Comparison of ENCODE assay signal across 7 cellular contexts in genomic region chr18:24059385-24059784, GRCh38. TPM values are rescaled to one million over a fixed set of nuclear protein-coding genes. Genes with fewer than 3 reads are reported as not detected.
A peak's percentile ranks its signal among the peaks of the same experiment; 100 is the strongest.
DNase-seq lines count a peak whose midpoint lies in the region; ATAC-seq and TF ChIP-seq lines count a peak whose summit lies in the region.
"Not testable (repeated sequence)": the region's sequence is repeated elsewhere in the genome, so short reads cannot be mapped to it uniquely, and the experiment has no call there.

No MANE protein-coding gene starts in this region.

- not testable (repeated sequence) for H3K79me1 ChIP-seq in H9 (ENCODE audit: insufficient read depth, low read depth, low read length, poor library complexity, severe bottlenecking)

- H2BK20ac ChIP-seq in H9 (ENCODE audit: low read depth, low read length, poor library complexity, severe bottlenecking): not testable (repeated sequence)

- not testable (repeated sequence) for H3K4me2 ChIP-seq in H9 (ENCODE audit: insufficient read depth, insufficient read length, low read length)

- TF ChIP-seq CTCF in H9 (conservative IDR thresholded peaks at IDR 0.05); glutamatergic neuron (IDR thresholded peaks at IDR 0.05; ENCODE audit: partially characterized antibody, unreplicated experiment): not testable (repeated sequence)

- not testable (repeated sequence) for H3K14ac ChIP-seq in H9 (ENCODE audit: insufficient read depth, low read length)

- H3K27me3 Mint-ChIP-seq in CD4-positive, alpha-beta memory T cell; H9 (ENCODE audit: low read depth); T-helper 17 cell; activated T-helper 17 cell treated with anti-CD3 and anti-CD28 coated beads, Interleukin-2, amount 50 U/mL, for 72 hours; activated naive CD8-positive, alpha-beta T cell treated with anti-CD3 and anti-CD28 coated beads, Interleukin-2, amount 50 U/mL, for 24 hours; glutamatergic neuron (ENCODE audit: unreplicated experiment): not testable (repeated sequence)

- H3K9ac ChIP-seq in H9 (ENCODE audit: extremely low read depth, insufficient read length, low read length): not testable (repeated sequence)

- not testable (repeated sequence) for H2BK5ac ChIP-seq in H9 (ENCODE audit: insufficient read length, low read length)

- peak overlapping the region; percentile 36 for H3T11ph ChIP-seq in H9 (ENCODE audit: low read length)

- H3K56ac ChIP-seq in H9 (ENCODE audit: insufficient read length, low read depth, low read length): not testable (repeated sequence)

- CTCF ChIA-PET in CD4-positive, alpha-beta memory T cell (lab: Charles Lee; ENCODE audit: partially characterized antibody): interaction anchor here (0.8 kb wide), 1 partner anchor 12 kb away, joined by 3 read pairs; no protein-coding TSS in a partner anchor

- H3K27ac Mint-ChIP-seq in CD4-positive, alpha-beta memory T cell: peak overlapping the region; percentile 28 to 86 (median 65)
- H3K27ac Mint-ChIP-seq in H9: not testable (repeated sequence)
- peak overlapping the region; percentile 49 for H3K27ac Mint-ChIP-seq in T-helper 17 cell
- H3K27ac Mint-ChIP-seq in activated T-helper 17 cell treated with anti-CD3 and anti-CD28 coated beads, Interleukin-2, amount 50 U/mL, for 72 hours: peak overlapping the region; percentile 31
- H3K27ac Mint-ChIP-seq in activated naive CD8-positive, alpha-beta T cell treated with anti-CD3 and anti-CD28 coated beads, Interleukin-2, amount 50 U/mL, for 24 hours: peak overlapping the region; percentile 40
- peak overlapping the region; percentile 67 for H3K27ac Mint-ChIP-seq in glutamatergic neuron (ENCODE audit: unreplicated experiment)

- not testable (repeated sequence) for H4K91ac ChIP-seq in H9 (ENCODE audit: insufficient read length, low read depth, low read length)

- not testable (repeated sequence) for H3K27me3 ChIP-seq in CD4-positive, alpha-beta memory T cell (ENCODE audit: insufficient read depth, low read length); H9 (ENCODE audit: insufficient read depth, low read length)

- peaks cover 22 to 35% of the 10 kb centered on the region in 2 donors for H3K36me3 Mint-ChIP-seq in CD4-positive, alpha-beta memory T cell
- not testable (repeated sequence) for H3K36me3 Mint-ChIP-seq in H9 (ENCODE audit: insufficient read depth in 1 of 3, low read depth in 3 of 3); T-helper 17 cell (ENCODE audit: low read depth); glutamatergic neuron (ENCODE audit: unreplicated experiment)
- H3K36me3 Mint-ChIP-seq in activated T-helper 17 cell treated with anti-CD3 and anti-CD28 coated beads, Interleukin-2, amount 50 U/mL, for 72 hours (ENCODE audit: low read depth): peaks cover 33% of the 10 kb centered on the region
- H3K36me3 Mint-ChIP-seq in activated naive CD8-positive, alpha-beta T cell treated with anti-CD3 and anti-CD28 coated beads, Interleukin-2, amount 50 U/mL, for 24 hours (ENCODE audit: low read depth): peaks cover 16% of the 10 kb centered on the region

- not testable (repeated sequence) for H2BK15ac ChIP-seq in H9 (ENCODE audit: low read depth, low read length)

- not testable (repeated sequence) for H3K79me2 ChIP-seq in H9 (ENCODE audit: insufficient read depth, low read length)

- intact Hi-C loops in CD4-positive, alpha-beta memory T cell (cut with micrococcal nuclease): not testable (repeated sequence)

- not testable (repeated sequence) for H3K9me3 Mint-ChIP-seq in CD4-positive, alpha-beta memory T cell; H9; activated T-helper 17 cell treated with anti-CD3 and anti-CD28 coated beads, Interleukin-2, amount 50 U/mL, for 72 hours; activated naive CD8-positive, alpha-beta T cell treated with anti-CD3 and anti-CD28 coated beads, Interleukin-2, amount 50 U/mL, for 24 hours; glutamatergic neuron (ENCODE audit: unreplicated experiment)

- peaks cover 62 to 95% (median 76%) of the 10 kb centered on the region in 4 donors for H3K4me1 Mint-ChIP-seq in CD4-positive, alpha-beta memory T cell
- H3K4me1 Mint-ChIP-seq in H9 (peaks cover 13 to 17% of the 10 kb centered on the region in 2 experiments), T-helper 17 cell (peaks cover 48% of the 10 kb centered on the region), glutamatergic neuron (ENCODE audit: low read depth, unreplicated experiment) (peaks cover 37% of the 10 kb centered on the region)
- H3K4me1 Mint-ChIP-seq in activated T-helper 17 cell treated with anti-CD3 and anti-CD28 coated beads, Interleukin-2, amount 50 U/mL, for 72 hours: peaks cover 65% of the 10 kb centered on the region
- peaks cover 76% of the 10 kb centered on the region for H3K4me1 Mint-ChIP-seq in activated naive CD8-positive, alpha-beta T cell treated with anti-CD3 and anti-CD28 coated beads, Interleukin-2, amount 50 U/mL, for 24 hours

- not testable (repeated sequence) for H3K4me3 ChIP-seq in CD4-positive, alpha-beta memory T cell (ENCODE audit: low read length in 2 of 2)

- H3K23me2 ChIP-seq in H9 (ENCODE audit: insufficient read length, low read depth, low read length, poor library complexity, severe bottlenecking): not testable (repeated sequence)

- not testable (repeated sequence) for H2AK5ac ChIP-seq in H9 (ENCODE audit: insufficient read length, low read length)

- H3K23ac ChIP-seq in H9 (ENCODE audit: insufficient read length, low read depth, low read length): not testable (repeated sequence)

- H3K4ac ChIP-seq in H9 (ENCODE audit: low read depth, low read length): not testable (repeated sequence)

- not testable (repeated sequence) for DNase-seq in CD4-positive, alpha-beta memory T cell; H9; T-helper 17 cell; activated naive CD8-positive, alpha-beta T cell treated with anti-CD3 and anti-CD28 coated beads, Interleukin-2, amount 50 U/mL, for 24 hours; glutamatergic neuron
- peak; percentile 83 to 91 for DNase-seq in NCI-H524 (lab: John Stamatoyannopoulos, UW)

- H3K4me1 ChIP-seq in CD4-positive, alpha-beta memory T cell (ENCODE audit: insufficient read depth, low read length): peaks cover 78% of the 10 kb centered on the region
- H3K4me1 ChIP-seq in H9 (ENCODE audit: insufficient read depth, low read length): not testable (repeated sequence)

- H2AFZ ChIP-seq in H9 (ENCODE audit: low read length): not testable (repeated sequence)

- not testable (repeated sequence) for H4K8ac ChIP-seq in H9 (replicated peaks; ENCODE audit: insufficient read length, low read depth, low read length)

- ATAC-seq in T-helper 17 cell; activated T-helper 17 cell treated with anti-CD3 and anti-CD28 coated beads, Interleukin-2, amount 50 U/mL, for 72 hours (replicated peaks); activated naive CD8-positive, alpha-beta T cell treated with anti-CD3 and anti-CD28 coated beads, Interleukin-2, amount 50 U/mL, for 24 hours: not testable (repeated sequence)

- peak overlapping the region in 5 of 8 donors; percentile 22 to 49 (median 46) for H3K4me3 Mint-ChIP-seq in CD4-positive, alpha-beta memory T cell
- H3K4me3 Mint-ChIP-seq in H9; activated naive CD8-positive, alpha-beta T cell treated with anti-CD3 and anti-CD28 coated beads, Interleukin-2, amount 50 U/mL, for 24 hours; glutamatergic neuron (ENCODE audit: unreplicated experiment): not testable (repeated sequence)
- H3K4me3 Mint-ChIP-seq in T-helper 17 cell: peak overlapping the region; percentile 13
- peak overlapping the region; percentile 32 for H3K4me3 Mint-ChIP-seq in activated T-helper 17 cell treated with anti-CD3 and anti-CD28 coated beads, Interleukin-2, amount 50 U/mL, for 72 hours

- H3K18ac ChIP-seq in H9 (ENCODE audit: insufficient read length, low read depth, low read length): not testable (repeated sequence)

- no CpG with 5 or more reads among the region's 4 CpGs for WGBS in H9 (ENCODE audit: extremely low coverage, insufficient read length, low lambda C conversion rate)

- H4K5ac ChIP-seq in H9 (ENCODE audit: insufficient read length, low read depth, low read length): not testable (repeated sequence)

- POLR2A ChIA-PET in CD4-positive, alpha-beta memory T cell (lab: Charles Lee; ENCODE audit: partially characterized antibody): not testable (repeated sequence)

- not testable (repeated sequence) for H3K9me3 ChIP-seq in CD4-positive, alpha-beta memory T cell (ENCODE audit: control insufficient read depth in 1 of 2, low read length in 2 of 2); H9 (ENCODE audit: control insufficient read depth, low read depth, low read length); T-helper 17 cell (ENCODE audit: control insufficient read depth, low read length, poor library complexity, severe bottlenecking)

- H3K27ac ChIP-seq in CD4-positive, alpha-beta memory T cell (ENCODE audit: low read depth, low read length); H9 (ENCODE audit: insufficient read length, low read depth, low read length): not testable (repeated sequence)

- not testable (repeated sequence) for H2BK120ac ChIP-seq in H9 (ENCODE audit: low read depth, low read length, poor library complexity, severe bottlenecking)

- H3K36me3 ChIP-seq in CD4-positive, alpha-beta memory T cell (ENCODE audit: insufficient read depth, low read length): not testable (repeated sequence)

- H4K20me1 ChIP-seq in H9 (ENCODE audit: control insufficient read depth, insufficient read depth, insufficient read length): not testable (repeated sequence)

- not testable (repeated sequence) for H2BK12ac ChIP-seq in H9 (ENCODE audit: insufficient read length, low read depth, low read length)

RNA-seq across cellular contexts. Expression of gene TTC39C, which starts 44.8 kb away (rescaled TPM):
- total RNA-seq in CD4-positive, alpha-beta memory T cell: 100 to 1,000 TPM; 168 to 180 TPM
- polyA plus RNA-seq in CD4-positive, alpha-beta memory T cell: 100 to 1,000 TPM; 134 to 165 TPM
- total RNA-seq in H9 (2021) (16.4 and 18.0 TPM in 2 replicates), T-helper 17 cell (100 to 1,000 TPM; 187 to 226 TPM), glutamatergic neuron (ENCODE audit: unreplicated experiment) (29.2 TPM)
- total RNA-seq in activated T-helper 17 cell treated with anti-CD3 and anti-CD28 coated beads, Interleukin-2, amount 50 U/mL, for 72 hours: 10 to 100 TPM; 59.6 to 76.7 TPM
